8 cellular contexts compared by ENCODE assay signal in the genomic region with DNA sequence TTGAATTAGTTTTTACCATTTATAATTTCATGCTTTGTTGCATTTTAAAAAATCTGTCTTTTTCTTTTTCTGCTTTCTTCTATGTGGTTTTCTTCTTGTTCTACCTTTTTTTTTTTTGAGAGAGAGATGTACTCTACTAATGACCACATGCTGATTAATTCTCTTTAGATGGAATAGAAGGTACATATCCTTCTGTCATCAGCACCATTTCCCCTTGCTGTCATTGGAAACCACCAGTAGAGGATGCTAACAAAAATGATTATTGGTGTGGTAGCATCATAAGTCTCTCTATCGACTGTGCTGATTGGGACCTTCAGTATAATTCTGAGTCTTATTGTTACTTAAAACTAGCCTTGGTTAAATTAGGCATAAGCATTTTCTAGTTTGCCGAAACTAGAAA. TPM values are rescaled to one million over a fixed set of nuclear protein-coding genes. Genes with fewer than 3 reads are reported as not detected.
DNase-seq lines count a peak whose midpoint lies in the region; ATAC-seq and TF ChIP-seq lines count a peak whose summit lies in the region.

No MANE protein-coding gene starts in this region.

- peaks cover 61% of the 10 kb centered on the region for H3K4me1 Mint-ChIP-seq in stimulated activated naive CD8-positive, alpha-beta T cell treated with anti-CD3 and anti-CD28 coated beads, Interleukin-15, Interleukin-2, amounts not matched to agents 100 ng/mL and 50 ng/mL, for 24 hours (ENCODE audit: low read depth)
- peaks cover 15% of the 10 kb centered on the region for H3K4me1 Mint-ChIP-seq in Calu3 (ENCODE audit: low read depth, unreplicated experiment)

- no peaks in the 10 kb centered on the region for H3K27me3 ChIP-seq in PC-3 (ENCODE audit: low read length)

- H3K4me3 ChIP-seq in PC-3 (ENCODE audit: low read length) = no peak overlapping the region

- H3K27ac ChIP-seq in PC-3 (ENCODE audit: low read length) = no peak overlapping the region

- H3K79me2 ChIP-seq in PC-3 (ENCODE audit: low read length) = peaks cover 64% of the 10 kb centered on the region

- POLR2A ChIA-PET in PC-3 (lab: Charles Lee; ENCODE audit: unreplicated experiment) = no interaction called here

- no peak for ATAC-seq in stimulated activated naive CD8-positive, alpha-beta T cell treated with anti-CD3 and anti-CD28 coated beads, Interleukin-15, Interleukin-2, amounts not matched to agents 100 U/mL and 50 U/mL, for 24 hours
- ATAC-seq in PC-3 (no peak), HG02571 (IDR thresholded peaks at IDR 0.05; ENCODE audit: unreplicated experiment) (no peak)

- no peaks in the 10 kb centered on the region for H3K9me3 ChIP-seq in PC-3 (ENCODE audit: low read length)

- no peaks in the 10 kb centered on the region for H3K9me3 Mint-ChIP-seq in stimulated activated naive CD8-positive, alpha-beta T cell treated with anti-CD3 and anti-CD28 coated beads, Interleukin-15, Interleukin-2, amounts not matched to agents 100 ng/mL and 50 ng/mL, for 24 hours
- no peaks in the 10 kb centered on the region for H3K9me3 Mint-ChIP-seq in Calu3 (ENCODE audit: low read depth, unreplicated experiment)

- BruUV-seq in PC-3 (replicated peaks; lab: Mats Ljungman, UMichigan) (no TSS peak), Calu3 (replicated peaks; lab: Mats Ljungman, UMichigan) (no TSS peak)

- TF ChIP-seq CTCF in PC-3 (conservative IDR thresholded peaks at IDR 0.05; ENCODE audit: low read depth, low read length) (peak; percentile 41), Calu3 (IDR thresholded peaks at IDR 0.05; ENCODE audit: unreplicated experiment) (no peak)

- no peaks in the 10 kb centered on the region for H3K36me3 ChIP-seq in PC-3 (ENCODE audit: low read depth, low read length)

- H2AFZ ChIP-seq in PC-3 (ENCODE audit: low read length) = no peak overlapping the region

- no peak overlapping the region for H3K27ac Mint-ChIP-seq in stimulated activated naive CD8-positive, alpha-beta T cell treated with anti-CD3 and anti-CD28 coated beads, Interleukin-15, Interleukin-2, amounts not matched to agents 100 ng/mL and 50 ng/mL, for 24 hours
- no peak overlapping the region for H3K27ac Mint-ChIP-seq in Calu3 (ENCODE audit: unreplicated experiment)

- peaks cover 16% of the 10 kb centered on the region for H3K4me1 ChIP-seq in PC-3 (ENCODE audit: insufficient read depth, low read length)

- CTCF ChIA-PET in PC-3 (lab: Charles Lee) (no interaction called here), Calu3 (lab: Charles Lee) (no interaction called here)

- H3K36me3 Mint-ChIP-seq in stimulated activated naive CD8-positive, alpha-beta T cell treated with anti-CD3 and anti-CD28 coated beads, Interleukin-15, Interleukin-2, amounts not matched to agents 100 ng/mL and 50 ng/mL, for 24 hours (ENCODE audit: low read depth) = peaks cover 8% of the 10 kb centered on the region
- peaks cover 35% of the 10 kb centered on the region for H3K36me3 Mint-ChIP-seq in Calu3 (ENCODE audit: insufficient read depth, unreplicated experiment)

- DNase-seq in stimulated activated naive CD8-positive, alpha-beta T cell treated with anti-CD3 and anti-CD28 coated beads, Interleukin-15, Interleukin-2, amounts not matched to agents 100 U/mL and 50 U/mL, for 24 hours = no peak
- DNase-seq in PC-3 = no peak
- DNase-seq in fibroblast of peridontal ligament (ENCODE audit: extremely low read depth) = peak; percentile 54
- no peak for DNase-seq in mesenteric fat pad (ENCODE audit: low spot score)
- no peak for DNase-seq in Calu3
- DNase-seq in stimulated activated CD4-positive, alpha-beta T cell treated with anti-CD3 and anti-CD28 coated beads, Interleukin-12 subunit alpha, Interleukin-12 subunit beta, amount 100 ng/mL, for 4 hours = no peak

- H3K9ac ChIP-seq in PC-3 (ENCODE audit: low read length) = no peak overlapping the region

- H3K4me3 Mint-ChIP-seq in stimulated activated naive CD8-positive, alpha-beta T cell treated with anti-CD3 and anti-CD28 coated beads, Interleukin-15, Interleukin-2, amounts not matched to agents 100 ng/mL and 50 ng/mL, for 24 hours = peak overlapping the region; percentile 92
- H3K4me3 Mint-ChIP-seq in Calu3 (ENCODE audit: low read depth, unreplicated experiment) = no peak overlapping the region

- H3K9me2 ChIP-seq in PC-3 (replicated peaks; ENCODE audit: low read length) = no peaks in the 10 kb centered on the region

- intact Hi-C loops in PC-3 (cut with micrococcal nuclease) (loop anchor here (5.0 kb wide), 1 partner anchor 80 kb away; no protein-coding TSS in a partner anchor), Calu3 (cut with micrococcal nuclease; ENCODE audit: unreplicated experiment) (loop anchor here (5.0 kb wide), 2 partner anchors 145 to 290 kb away; a partner anchor contains a TSS)

- no peaks in the 10 kb centered on the region for H3K27me3 Mint-ChIP-seq in stimulated activated naive CD8-positive, alpha-beta T cell treated with anti-CD3 and anti-CD28 coated beads, Interleukin-15, Interleukin-2, amounts not matched to agents 100 ng/mL and 50 ng/mL, for 24 hours
- H3K27me3 Mint-ChIP-seq in Calu3 (ENCODE audit: unreplicated experiment) = no peaks in the 10 kb centered on the region

- no peaks in the 10 kb centered on the region for H3F3A ChIP-seq in PC-3 (ENCODE audit: low read length, unreplicated experiment)

- no peaks in the 10 kb centered on the region for H4K20me1 ChIP-seq in PC-3 (ENCODE audit: low read length)

- no peak overlapping the region for H3K4me2 ChIP-seq in PC-3 (ENCODE audit: low read length)

RNA-seq across cellular contexts. Expression of a gene that starts 3.6 kb away (rescaled TPM):
- total RNA-seq in PC-3 (2014; rRNA removed) (3.9 and 10.7 TPM in 2 replicates), mesenteric fat pad (89.1 TPM), Calu3 (2022) (7.1 and 10.3 TPM in 2 replicates)
